ENCODE assay signal across 15 cellular contexts in the genomic region with DNA sequence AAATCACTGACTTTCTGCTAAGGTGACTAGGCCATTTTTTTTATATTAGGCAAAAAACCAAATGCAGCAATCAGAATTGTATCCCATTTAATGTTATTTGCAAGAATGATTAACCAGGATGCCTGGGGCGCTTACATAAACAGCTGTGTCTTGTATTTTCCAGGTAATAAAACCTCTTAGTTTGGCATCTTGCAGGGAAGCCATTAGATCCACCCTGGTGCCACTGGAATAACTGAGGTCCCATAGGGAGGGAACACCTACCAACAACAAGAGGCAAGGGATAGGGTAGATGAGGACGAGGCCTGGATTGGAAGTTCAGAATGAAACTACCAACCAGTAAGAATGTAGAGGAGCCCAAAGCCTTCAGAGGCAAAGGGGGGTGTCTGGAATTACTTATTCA.
"Had no signal": no experiment of that assay in that cellular context is flagged by ENCODE, and none has a peak within 500 bp of the region (broad histone marks: within the 10 kb centered on the region; RNA-seq: fewer than 3 reads in every experiment).

No MANE protein-coding gene starts in this region.

- H3K27me3 Mint-ChIP-seq: activated CD4-positive, alpha-beta T cell treated with anti-CD3 and anti-CD28 coated beads for 36 hours; activated naive CD8-positive, alpha-beta T cell treated with anti-CD3 and anti-CD28 coated beads, Interleukin-2, amount 50 U/mL, for 24 hours; naive thymus-derived CD4-positive, alpha-beta T cell had no signal

- H3K4me1 ChIP-seq: prostate gland had no signal

- H3K4me1 Mint-ChIP-seq: activated CD4-positive, alpha-beta T cell treated with anti-CD3 and anti-CD28 coated beads for 36 hours; activated naive CD8-positive, alpha-beta T cell treated with anti-CD3 and anti-CD28 coated beads, Interleukin-2, amount 50 U/mL, for 24 hours; naive thymus-derived CD4-positive, alpha-beta T cell had no signal

- H3K27ac Mint-ChIP-seq: activated CD4-positive, alpha-beta T cell treated with anti-CD3 and anti-CD28 coated beads for 36 hours; activated naive CD8-positive, alpha-beta T cell treated with anti-CD3 and anti-CD28 coated beads, Interleukin-2, amount 50 U/mL, for 24 hours; naive thymus-derived CD4-positive, alpha-beta T cell had no signal

- H3K36me3 Mint-ChIP-seq: naive thymus-derived CD4-positive, alpha-beta T cell had no signal

- H3K4me3 ChIP-seq: lung, prostate gland had no signal

- H3K36me3 ChIP-seq: neutrophil, prostate gland had no signal

- H3K4me3 Mint-ChIP-seq: activated CD4-positive, alpha-beta T cell treated with anti-CD3 and anti-CD28 coated beads for 36 hours; activated naive CD8-positive, alpha-beta T cell treated with anti-CD3 and anti-CD28 coated beads, Interleukin-2, amount 50 U/mL, for 24 hours; naive thymus-derived CD4-positive, alpha-beta T cell had no signal

- H3K27ac ChIP-seq: neutrophil, prostate gland, VCaP had no signal

- DNase-seq: activated CD4-positive, alpha-beta T cell treated with anti-CD3 and anti-CD28 coated beads for 36 hours; activated naive CD4-positive, alpha-beta T cell treated with Interleukin-2 at 50 U/mL for 16 hours; activated naive CD8-positive, alpha-beta T cell treated with anti-CD3 and anti-CD28 coated beads, Interleukin-2, amount 50 U/mL, for 24 hours; central memory CD4-positive, alpha-beta T cell; effector memory CD4-positive, alpha-beta T cell; naive thymus-derived CD4-positive, alpha-beta T cell; stimulated activated CD4-positive, alpha-beta T cell treated with anti-CD3 and anti-CD28 coated beads, Interleukin-12 subunit alpha, Interleukin-12 subunit beta, amount 100 ng/mL, for 4 hours; stimulated activated naive CD4-positive, alpha-beta T cell; substantia nigra; T-helper 9 cell; trophoblast cell had no signal

- H3K27me3 ChIP-seq: neutrophil had no signal

- H3K9me3 ChIP-seq: neutrophil, prostate gland had no signal

- H3K9me3 Mint-ChIP-seq: activated naive CD8-positive, alpha-beta T cell treated with anti-CD3 and anti-CD28 coated beads, Interleukin-2, amount 50 U/mL, for 24 hours had no signal

- ATAC-seq: activated CD4-positive, alpha-beta T cell treated with anti-CD3 and anti-CD28 coated beads for 36 hours; activated naive CD8-positive, alpha-beta T cell treated with anti-CD3 and anti-CD28 coated beads, Interleukin-2, amount 50 U/mL, for 24 hours; naive thymus-derived CD4-positive, alpha-beta T cell had no signal
